In the genomic region with DNA sequence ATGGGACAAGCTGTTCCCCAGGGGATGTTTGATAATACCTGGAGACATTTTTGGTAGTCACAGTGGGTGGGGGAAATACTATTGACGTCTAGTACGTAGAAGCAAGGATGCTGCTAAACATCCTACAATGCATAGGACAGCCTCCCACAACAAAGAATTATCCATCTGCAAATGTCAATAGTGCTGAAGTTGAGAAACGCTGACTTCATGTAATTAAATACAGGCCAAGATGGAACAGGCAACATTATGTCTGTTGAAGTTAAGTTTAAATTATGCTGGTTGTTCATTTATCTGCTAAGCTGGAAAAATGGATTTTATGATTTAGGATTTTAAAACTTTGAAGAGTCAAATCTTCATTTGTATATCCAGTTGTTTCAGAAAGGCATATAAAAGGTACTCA, we compare ENCODE assay signal across 25 cellular contexts.
DNase-seq lines count a peak whose midpoint lies in the region; ATAC-seq, FAIRE-seq and TF ChIP-seq lines count a peak whose summit lies in the region.
"Had no signal": no experiment of that assay in that cellular context is flagged by ENCODE, and none has a peak within 500 bp of the region (broad histone marks: within the 10 kb centered on the region; RNA-seq: fewer than 3 reads in every experiment).

No MANE protein-coding gene starts in this region.

- no peaks in the 10 kb centered on the region for H3K9me3 Mint-ChIP-seq in MCF 10A (ENCODE audit: unreplicated experiment)
- peaks cover 5% of the 10 kb centered on the region for H3K9me3 Mint-ChIP-seq in astrocyte (ENCODE audit: unreplicated experiment)
- H3K9me3 Mint-ChIP-seq: CD4-positive, alpha-beta T cell; CD8-positive, alpha-beta T cell had no signal

- H3K4me3 Mint-ChIP-seq in MCF 10A (ENCODE audit: unreplicated experiment) = no peak overlapping the region
- no peak overlapping the region for H3K4me3 Mint-ChIP-seq in astrocyte (ENCODE audit: unreplicated experiment)
- H3K4me3 Mint-ChIP-seq: B cell; CD4-positive, alpha-beta T cell; CD8-positive, alpha-beta T cell had no signal

- no peaks in the 10 kb centered on the region for H3K4me1 ChIP-seq in breast epithelium
- peaks cover 43% of the 10 kb centered on the region for H3K4me1 ChIP-seq in A549
- H3K4me1 ChIP-seq in astrocyte (ENCODE audit: insufficient read depth, low read length) = peaks cover 17% of the 10 kb centered on the region
- H3K4me1 ChIP-seq in hepatocyte (ENCODE audit: insufficient read depth) = no peaks in the 10 kb centered on the region
- H3K4me1 ChIP-seq: BLaER1 treated with 17β-estradiol and CSF1 and Interleukin-3, amounts not matched to agents 10 nM and 100 nM had no signal

- H3K4me1 Mint-ChIP-seq in MCF 10A (ENCODE audit: insufficient read depth, unreplicated experiment) (peaks cover 34% of the 10 kb centered on the region), astrocyte (ENCODE audit: low read depth, unreplicated experiment) (peaks cover 14% of the 10 kb centered on the region)
- H3K4me1 Mint-ChIP-seq: B cell had no signal

- POLR2A ChIA-PET in MCF 10A (lab: Yijun Ruan, JAX) (interaction anchor here (1.3 kb wide), 1 partner anchor 26 kb away, joined by 3 read pairs; no protein-coding TSS in a partner anchor), A549 (lab: Yijun Ruan, JAX) (no interaction called here)

- no peaks in the 10 kb centered on the region for H3K9me3 ChIP-seq in breast epithelium
- H3K9me3 ChIP-seq in A549 = peaks cover 6% of the 10 kb centered on the region; the same call in 1 of the 3 replicates
- no peaks in the 10 kb centered on the region for H3K9me3 ChIP-seq in astrocyte (ENCODE audit: insufficient read depth, low read depth, low read length)
- no peaks in the 10 kb centered on the region for H3K9me3 ChIP-seq in hepatocyte (ENCODE audit: low read depth)
- H3K9me3 ChIP-seq: BLaER1 treated with 17β-estradiol and CSF1 and Interleukin-3, amounts not matched to agents 10 nM and 100 nM; Caco-2 had no signal

- H3K36me3 Mint-ChIP-seq in MCF 10A (ENCODE audit: insufficient read depth, unreplicated experiment) (no peaks in the 10 kb centered on the region), astrocyte (ENCODE audit: low read depth, unreplicated experiment) (no peaks in the 10 kb centered on the region)
- H3K36me3 Mint-ChIP-seq: CD8-positive, alpha-beta T cell had no signal

- TF ChIP-seq RAD21 in A549 (conservative IDR thresholded peaks at IDR 0.05 in 1 of 2, IDR thresholded peaks at IDR 0.05 in 1 of 2) = no peak

- H3K9ac ChIP-seq in astrocyte (ENCODE audit: low read length) = no peak overlapping the region
- H3K9ac ChIP-seq: BLaER1 treated with 17β-estradiol and CSF1 and Interleukin-3, amounts not matched to agents 10 nM and 100 nM had no signal

- WGBS in A549 (ENCODE audit: missing lambda C conversion rate) = 83% methylated on average over 3 of the region's 3 CpGs
- 92% methylated on average over 3 of the region's 3 CpGs for WGBS in hepatocyte (ENCODE audit: low lambda C conversion rate, missing lambda C conversion rate)

- intact Hi-C loops in MCF 10A (cut with micrococcal nuclease) (no loop called here), breast epithelium (cut with DNase I; ENCODE audit: low total_unique reads) (no loop called here)

- H3K4me3 ChIP-seq in breast epithelium (no peak overlapping the region), A549 (no peak overlapping the region), astrocyte (ENCODE audit: insufficient read depth, low read depth, low read length) (no peak overlapping the region), hepatocyte (no peak overlapping the region)
- H3K4me3 ChIP-seq: BLaER1 treated with 17β-estradiol and CSF1 and Interleukin-3, amounts not matched to agents 10 nM and 100 nM; GM12878 had no signal

- CTCF ChIA-PET in MCF 10A (lab: Yijun Ruan, JAX) = interaction anchor here (0.6 kb wide), 1 partner anchor 328 kb away, joined by 3 read pairs; no protein-coding TSS in a partner anchor
- CTCF ChIA-PET in A549 (lab: Yijun Ruan, JAX) = interaction anchor here (0.9 to 1.0 kb wide), 4 partner anchors 9 to 170 kb away, joined by 3 to 4 read pairs (median 3); no protein-coding TSS in a partner anchor

- ATAC-seq in A549 = no peak
- ATAC-seq: CD8-positive, alpha-beta T cell; GM12878 had no signal

- H3K27me3 Mint-ChIP-seq in MCF 10A (ENCODE audit: insufficient read depth, unreplicated experiment) (no peaks in the 10 kb centered on the region), astrocyte (ENCODE audit: low read depth, unreplicated experiment) (peaks cover 5% of the 10 kb centered on the region)
- H3K27me3 Mint-ChIP-seq: CD4-positive, alpha-beta T cell had no signal

- no peaks in the 10 kb centered on the region for H3K9me2 ChIP-seq in hepatocyte (replicated peaks; ENCODE audit: insufficient read depth)

- BruUV-seq in MCF 10A (replicated peaks; lab: Mats Ljungman, UMichigan) = no TSS peak

- no peak for TF ChIP-seq CTCF in MCF 10A (IDR thresholded peaks at IDR 0.05; ENCODE audit: unreplicated experiment)
- TF ChIP-seq CTCF in breast epithelium (IDR thresholded peaks at IDR 0.05) = no peak
- TF ChIP-seq CTCF in A549 (IDR thresholded peaks at IDR 0.05) = no peak
- TF ChIP-seq CTCF in astrocyte (IDR thresholded peaks at IDR 0.05; ENCODE audit: insufficient read depth, low read depth, low read length) = no peak
- TF ChIP-seq CTCF in hepatocyte (IDR thresholded peaks at IDR 0.05; ENCODE audit: poor library complexity) = no peak

- DNase-seq in MCF 10A (ENCODE audit: unreplicated experiment) (no peak), breast epithelium (ENCODE audit: low spot score in 2 of 2) (no peak), A549 (ENCODE audit: low read depth in 1 of 2, low spot score in 1 of 2) (no peak), astrocyte (ENCODE audit: low read depth) (no peak), hepatocyte (ENCODE audit: low spot score) (no peak), DMS 273 treated with DMSO at 0.1 percent for 48 hours (lab: John Stamatoyannopoulos, UW) (no peak), GOT3 (lab: John Stamatoyannopoulos, UW) (no peak)
- no peak for DNase-seq in stimulated activated CD4-positive, alpha-beta T cell treated with anti-CD3 and anti-CD28 coated beads, Interleukin-2, amount 100 ng/mL, for 48 hours
- DNase-seq: AML-193; Caco-2; Calu3; CD4-positive, alpha-beta T cell; CD8-positive, alpha-beta T cell; DMS153; DMS79; DND-41; GDM1 had no signal

- H3K27ac Mint-ChIP-seq in MCF 10A (ENCODE audit: low read depth, unreplicated experiment) = peak overlapping the region; percentile 95
- no peak overlapping the region for H3K27ac Mint-ChIP-seq in astrocyte (ENCODE audit: unreplicated experiment)
- H3K27ac Mint-ChIP-seq: B cell; CD4-positive, alpha-beta T cell; CD8-positive, alpha-beta T cell had no signal

- no peak overlapping the region for H2AFZ ChIP-seq in astrocyte (ENCODE audit: low read depth, low read length)
- H2AFZ ChIP-seq in hepatocyte = no peak overlapping the region

- H4K20me1 ChIP-seq in astrocyte (ENCODE audit: insufficient read depth, low read length) (no peaks in the 10 kb centered on the region), hepatocyte (ENCODE audit: insufficient read depth, poor library complexity, severe bottlenecking) (no peaks in the 10 kb centered on the region)
- H4K20me1 ChIP-seq: BLaER1 treated with 17β-estradiol and CSF1 and Interleukin-3, amounts not matched to agents 10 nM and 100 nM had no signal

- H3K79me2 ChIP-seq in astrocyte (ENCODE audit: insufficient read depth, low read length) (no peaks in the 10 kb centered on the region), hepatocyte (no peaks in the 10 kb centered on the region)

- no peak overlapping the region for H3K4me2 ChIP-seq in A549
- H3K4me2 ChIP-seq in astrocyte (ENCODE audit: low read length) = no peak overlapping the region
- no peak overlapping the region for H3K4me2 ChIP-seq in hepatocyte
- H3K4me2 ChIP-seq: BLaER1 treated with 17β-estradiol and CSF1 and Interleukin-3, amounts not matched to agents 10 nM and 100 nM had no signal

- no peaks in the 10 kb centered on the region for H3K27me3 ChIP-seq in breast epithelium
- no peaks in the 10 kb centered on the region for H3K27me3 ChIP-seq in astrocyte (ENCODE audit: insufficient read depth, low read length)
- H3K27me3 ChIP-seq in hepatocyte = no peaks in the 10 kb centered on the region
- H3K27me3 ChIP-seq: BLaER1 treated with 17β-estradiol and CSF1 and Interleukin-3, amounts not matched to agents 10 nM and 100 nM had no signal

- H3K27ac ChIP-seq in breast epithelium (no peak overlapping the region), A549 (peak overlapping the region; percentile 88 to 89; a peak in 5 of 6 replicates), astrocyte (ENCODE audit: low read depth, low read length) (no peak overlapping the region), hepatocyte (peak overlapping the region; percentile 49)
- H3K27ac ChIP-seq: 22Rv1; BLaER1 treated with 17β-estradiol and CSF1 and Interleukin-3, amounts not matched to agents 10 nM and 100 nM; C4-2B had no signal

- no peak for FAIRE-seq in A549 (lab: Jason Lieb, UNC)
- FAIRE-seq in astrocyte (lab: Jason Lieb, UNC) = peak; percentile 45
- FAIRE-seq: D721Med, GM12878, GM12892, GM18507 had no signal

- H3K36me3 ChIP-seq in breast epithelium (no peaks in the 10 kb centered on the region), astrocyte (ENCODE audit: insufficient read depth, low read length) (no peaks in the 10 kb centered on the region), hepatocyte (replicated peaks; ENCODE audit: insufficient read depth, low read depth) (no peaks in the 10 kb centered on the region)
- H3K36me3 ChIP-seq: BLaER1 treated with 17β-estradiol and CSF1 and Interleukin-3, amounts not matched to agents 10 nM and 100 nM had no signal

- no peak for TF ChIP-seq EP300 in A549 (IDR thresholded peaks at IDR 0.05)

- TF ChIP-seq POLR2A in breast epithelium (IDR thresholded peaks at IDR 0.05) (no peak), A549 (IDR thresholded peaks at IDR 0.05; ENCODE audit: low read length) (no peak)

TF ChIP-seq in A549, 52 proteins besides CTCF, POLR2A, EP300 and RAD21:
- TF ChIP-seq RCOR1 (IDR thresholded peaks at IDR 0.05; ENCODE audit: low read depth, low read length) (no peak), EHF (CRISPR knock-in tag; IDR thresholded peaks at IDR 0.05) (no peak), MAFK (IDR thresholded peaks at IDR 0.05; ENCODE audit: partially characterized antibody) (peak; percentile 52), ATOH8 (CRISPR knock-in tag; IDR thresholded peaks at IDR 0.05; ENCODE audit: low read depth) (no peak)

Comparison
In these comparisons a context has a peak if more than half of its experiments do, and no peak if none do; other contexts are left out.
1. H3K27ac ChIP-seq: peak in A549 (2 of 2) and hepatocyte (single experiment); none in breast epithelium (0 of 2) and astrocyte (single experiment).